Comparison of ENCODE assay signal across 8 cellular contexts in genomic region chr11:10752061-10752460, GRCh38. TPM values are rescaled to one million over a fixed set of nuclear protein-coding genes. Genes with fewer than 3 reads are reported as not detected.
A peak's percentile ranks its signal among the peaks of the same experiment; 100 is the strongest.
DNase-seq lines count a peak whose midpoint lies in the region; ATAC-seq and TF ChIP-seq lines count a peak whose summit lies in the region.

No MANE protein-coding gene starts in this region.

- DNase-seq in AG04450 (ENCODE audit: low read depth, low spot score) (no peak), IMR-90 (no peak), chondrocyte (ENCODE audit: low spot score) (no peak), NCI-H526 treated with DMSO at 0.1 percent for 48 hours (lab: John Stamatoyannopoulos, UW) (no peak), midbrain (lab: John Stamatoyannopoulos, UW) (no peak)
- DNase-seq in stimulated activated CD4-positive, alpha-beta T cell treated with anti-CD3 and anti-CD28 coated beads, Interleukin-4, amount 100 ng/mL, for 24 hours, result no peak

- no peak overlapping the region for H2AK9ac ChIP-seq in IMR-90 (replicated peaks; ENCODE audit: low read depth, low read length, poor library complexity)

- H3K36me3 Mint-ChIP-seq in chondrocyte (ENCODE audit: low read depth), result peaks cover 15% of the 10 kb centered on the region

- no peak overlapping the region for H2AFZ ChIP-seq in IMR-90 (replicated peaks; ENCODE audit: low read length, poor library complexity)

- H3K4ac ChIP-seq in IMR-90 (ENCODE audit: low read depth, low read length), result peak overlapping the region; percentile 80; the same call in 1 of the 2 replicates

- H3K27me3 Mint-ChIP-seq in chondrocyte (ENCODE audit: low read depth), result no peaks in the 10 kb centered on the region

- H3K4me3 Mint-ChIP-seq in chondrocyte (ENCODE audit: unreplicated experiment), result peak overlapping the region; percentile 93

- H3K4me3 ChIP-seq in AG04450 (ENCODE audit: low read depth, low read length), result peak overlapping the region; percentile 93
- peak overlapping the region; percentile 87 for H3K4me3 ChIP-seq in IMR-90 (ENCODE audit: insufficient read depth, low read depth, low read length)
- peak overlapping the region; percentile 84 to 97 for H3K4me3 ChIP-seq in muscle layer of duodenum (ENCODE audit: low read depth in 1 of 2, low read length in 2 of 2)

- peak overlapping the region; percentile 95 for H3K27ac Mint-ChIP-seq in chondrocyte (ENCODE audit: unreplicated experiment)

- intact Hi-C loops in IMR-90 (cut with micrococcal nuclease), result no loop called here

- no peaks in the 10 kb centered on the region for H3K27me3 ChIP-seq in AG04450 (ENCODE audit: control insufficient read depth, insufficient read depth, low read length)
- no peaks in the 10 kb centered on the region for H3K27me3 ChIP-seq in IMR-90 (ENCODE audit: control insufficient read depth, insufficient read depth, low read length)
- no peaks in the 10 kb centered on the region for H3K27me3 ChIP-seq in muscle layer of duodenum (ENCODE audit: low read depth, low read length)

- ATAC-seq in IMR-90 (ENCODE audit: low read depth) (no peak), GM21786 (IDR thresholded peaks at IDR 0.05; ENCODE audit: unreplicated experiment) (no peak)

- H2BK120ac ChIP-seq in IMR-90 (ENCODE audit: low read depth, low read length), result no peak overlapping the region

- dilution Hi-C loops in IMR-90 (cut with HindIII; ENCODE audit: low sequenced_read_pairs, unreplicated experiment), result no loop called here

- peaks cover 6% of the 10 kb centered on the region for H3K36me3 ChIP-seq in IMR-90 (ENCODE audit: control insufficient read depth, insufficient read depth, low read length)
- H3K36me3 ChIP-seq in muscle layer of duodenum (ENCODE audit: control insufficient read depth in 1 of 2, insufficient read depth in 2 of 2, low read length in 2 of 2), result peaks cover 19 to 20% of the 10 kb centered on the region in 2 donors

- WGBS in IMR-90 (ENCODE audit: extremely low coverage in 2 of 2, insufficient read length in 1 of 2), 2 experiments, result 14% methylated on average over 1 of the region's 2 CpGs; no CpG with 5 or more reads in 1 of the 2 experiments

- H3K79me1 ChIP-seq in IMR-90 (ENCODE audit: low read depth in 1 of 2, low read length in 2 of 2), result peaks cover 15 to 25% of the 10 kb centered on the region in 2 experiments

- no peak overlapping the region for H2AK5ac ChIP-seq in IMR-90 (ENCODE audit: low read depth, low read length)

- H2BK20ac ChIP-seq in IMR-90 (ENCODE audit: low read depth, low read length), result no peak overlapping the region

- no peak overlapping the region for H3K56ac ChIP-seq in IMR-90 (ENCODE audit: extremely low read depth, insufficient read depth, low read length)

- no peak for TF ChIP-seq CTCF in AG04450 (IDR thresholded peaks at IDR 0.05; ENCODE audit: low read depth, low read length)
- no peak for TF ChIP-seq CTCF in IMR-90 (conservative IDR thresholded peaks at IDR 0.05; ENCODE audit: low read depth, low read length)
- no peak for TF ChIP-seq CTCF in chondrocyte (IDR thresholded peaks at IDR 0.05)

- POLR2A ChIA-PET in AG04450 (lab: Yijun Ruan, JAX), result interaction anchor here (0.9 kb wide), 1 partner anchor 17 kb away, joined by 3 read pairs; no protein-coding TSS in a partner anchor
- POLR2A ChIA-PET in IMR-90 (lab: Charles Lee; ENCODE audit: unreplicated experiment), result no interaction called here

- H3K23ac ChIP-seq in IMR-90 (ENCODE audit: low read depth, low read length), result peak overlapping the region; percentile 79

- peaks cover 3% of the 10 kb centered on the region; the same call in 1 of the 2 replicates for H3K9me1 ChIP-seq in IMR-90 (ENCODE audit: insufficient read depth, low read length)

- CTCF ChIA-PET in AG04450 (lab: Charles Lee) (interaction anchor here (2.0 kb wide), 1 partner anchor 18 kb away, joined by 8 read pairs; no protein-coding TSS in a partner anchor), IMR-90 (lab: Yijun Ruan, JAX) (no interaction called here)

- 0 out of 4 replicates have a peak overlapping the region, but pooled peaks of 1 of the 2 experiments have one; percentile 51 for H4K8ac ChIP-seq in IMR-90 (ENCODE audit: low read depth in 2 of 2, low read length in 2 of 2)

- H3K9me3 ChIP-seq in AG04450 (ENCODE audit: control insufficient read depth, insufficient read depth, low read length) (peaks cover 4% of the 10 kb centered on the region; the same call in 1 of the 2 replicates), IMR-90 (ENCODE audit: control insufficient read depth, insufficient read depth, low read length) (no peaks in the 10 kb centered on the region), muscle layer of duodenum (ENCODE audit: control insufficient read depth in 1 of 2, low read length in 2 of 2) (no peaks in the 10 kb centered on the region)

- peaks cover 8% of the 10 kb centered on the region for H3K4me1 Mint-ChIP-seq in chondrocyte (ENCODE audit: low read depth)

- TF ChIP-seq RAD21 in IMR-90 (IDR thresholded peaks at IDR 0.05; ENCODE audit: low read length), result no peak

- peak overlapping the region; percentile 98 for H3K4me2 ChIP-seq in IMR-90 (ENCODE audit: low read depth, low read length)

- no peak overlapping the region for H3K18ac ChIP-seq in IMR-90 (ENCODE audit: low read depth, low read length)

- TF ChIP-seq POLR2A in IMR-90 (IDR thresholded peaks at IDR 0.05; ENCODE audit: low read depth, low read length), result no peak

- H3K4me1 ChIP-seq in IMR-90 (ENCODE audit: control insufficient read depth, insufficient read depth, low read length) (no peaks in the 10 kb centered on the region; the same call in 1 of the 2 replicates), muscle layer of duodenum (ENCODE audit: control insufficient read depth in 1 of 2, insufficient read depth in 2 of 2, low read length in 2 of 2) (peaks cover 0 to 10% of the 10 kb centered on the region in 2 donors)

- H3K27ac ChIP-seq in AG04450 (ENCODE audit: low read depth, low read length) (no peak overlapping the region), IMR-90 (ENCODE audit: insufficient read depth, low read length) (no peak overlapping the region), muscle layer of duodenum (ENCODE audit: low read length) (no peak overlapping the region)

- in situ Hi-C loops in IMR-90 (cut with MboI; ENCODE audit: low sequenced_read_pairs), result no loop called here

- peak overlapping the region; percentile 79; the same call in 1 of the 2 replicates for H3K14ac ChIP-seq in IMR-90 (replicated peaks; ENCODE audit: low read depth, low read length)

- H4K91ac ChIP-seq in IMR-90 (ENCODE audit: insufficient read depth, low read depth, low read length), result no peak overlapping the region

- H4K5ac ChIP-seq in IMR-90 (ENCODE audit: low read depth, low read length), result no peak overlapping the region

- peaks cover 9% of the 10 kb centered on the region for H4K20me1 ChIP-seq in IMR-90 (ENCODE audit: insufficient read depth, low read length)

- BruUV-seq in IMR-90 (replicated peaks; lab: Mats Ljungman, UMichigan), result no TSS peak

- no peaks in the 10 kb centered on the region for H3K9me3 Mint-ChIP-seq in chondrocyte (ENCODE audit: low read depth)

- peak overlapping the region; percentile 87 for H3K9ac ChIP-seq in IMR-90 (ENCODE audit: low read depth, low read length)

- H2BK15ac ChIP-seq in IMR-90 (ENCODE audit: low read depth, low read length), result no peak overlapping the region

- H2BK5ac ChIP-seq in IMR-90 (ENCODE audit: low read depth, low read length, poor library complexity, severe bottlenecking), result no peak overlapping the region

TF ChIP-seq in IMR-90, 13 proteins besides CTCF, POLR2A, EP300 and RAD21:
- no peak for TF ChIP-seq BHLHE40 (IDR thresholded peaks at IDR 0.05; ENCODE audit: low read depth, low read length)
- no peak for TF ChIP-seq CHD1 (IDR thresholded peaks at IDR 0.05; ENCODE audit: low read depth, low read length)
- no peak for TF ChIP-seq RCOR1 (IDR thresholded peaks at IDR 0.05; ENCODE audit: insufficient replicate concordance, low read length)
- no peak for TF ChIP-seq SMC3 (IDR thresholded peaks at IDR 0.05; ENCODE audit: low read depth, low read length)
- TF ChIP-seq RFX5 (IDR thresholded peaks at IDR 0.05; ENCODE audit: low read depth, low read length), result no peak

RNA-seq across cellular contexts. Expression of gene CTR9, which starts 1.0 kb away (rescaled TPM):
- polyA plus RNA-seq in AG04450 (2011; rRNA removed) (21.8 and 22.6 TPM in 2 replicates), IMR-90 (2012; rRNA removed) (14.4 and 16.8 TPM in 2 replicates)
- 14.0 and 29.0 TPM in 2 replicates for polyA minus RNA-seq in AG04450 (2011; rRNA and poly(A)+ RNA removed)
- total RNA-seq in IMR-90 (2012; rRNA removed) (37.1 and 38.3 TPM in 2 replicates), chondrocyte (24.7 to 29.9 TPM (median 26.6 TPM) in 3 replicates)
- polyA plus RNA-seq in IMR-90 (2012; cell fraction: cytosol; rRNA removed), result 3.8 and 5.1 TPM in 2 replicates
- 2.1 and 10.6 TPM in 2 replicates for polyA plus RNA-seq in IMR-90 (2012; cell fraction: nucleus; rRNA removed; ENCODE audit: low replicate concordance)

RNA-seq across cellular contexts. Expression of gene EIF4G2, which starts 56.7 kb away (rescaled TPM):
- polyA plus RNA-seq in AG04450 (2011; rRNA removed), result 1,244 and 1,432 TPM in 2 replicates
- polyA minus RNA-seq in AG04450 (2011; rRNA and poly(A)+ RNA removed), result 762 and 959 TPM in 2 replicates
- total RNA-seq in IMR-90 (2012; rRNA removed), result 1,144 and 1,216 TPM in 2 replicates
- 439 and 492 TPM in 2 replicates for polyA plus RNA-seq in IMR-90 (2012; rRNA removed)
- polyA plus RNA-seq in IMR-90 (2012; cell fraction: cytosol; rRNA removed), result 108 and 148 TPM in 2 replicates
- polyA plus RNA-seq in IMR-90 (2012; cell fraction: nucleus; rRNA removed; ENCODE audit: low replicate concordance), result 62.0 and 539 TPM in 2 replicates
- total RNA-seq in chondrocyte, result 1,031 to 1,062 TPM (median 1,058 TPM) in 3 replicates

RNA-seq across cellular contexts. Expression of gene IRAG1, which starts 58.5 kb away (rescaled TPM):
- polyA plus RNA-seq in AG04450 (2011; rRNA removed), result 56.6 and 60.3 TPM in 2 replicates
- polyA minus RNA-seq in AG04450 (2011; rRNA and poly(A)+ RNA removed), result 65.7 and 70.3 TPM in 2 replicates
- total RNA-seq in IMR-90 (2012; rRNA removed), result 21.1 and 25.8 TPM in 2 replicates
- 17.6 and 19.4 TPM in 2 replicates for polyA plus RNA-seq in IMR-90 (2012; rRNA removed)
- 8.5 and 8.6 TPM in 2 replicates for polyA plus RNA-seq in IMR-90 (2012; cell fraction: cytosol; rRNA removed)
- polyA plus RNA-seq in IMR-90 (2012; cell fraction: nucleus; rRNA removed; ENCODE audit: low replicate concordance), result 37.6 and 104 TPM in 2 replicates
- total RNA-seq in chondrocyte, result 19.2 to 51.0 TPM (median 50.6 TPM) in 3 replicates
